Comparison of ENCODE assay signal across 14 cellular contexts in the genomic region with DNA sequence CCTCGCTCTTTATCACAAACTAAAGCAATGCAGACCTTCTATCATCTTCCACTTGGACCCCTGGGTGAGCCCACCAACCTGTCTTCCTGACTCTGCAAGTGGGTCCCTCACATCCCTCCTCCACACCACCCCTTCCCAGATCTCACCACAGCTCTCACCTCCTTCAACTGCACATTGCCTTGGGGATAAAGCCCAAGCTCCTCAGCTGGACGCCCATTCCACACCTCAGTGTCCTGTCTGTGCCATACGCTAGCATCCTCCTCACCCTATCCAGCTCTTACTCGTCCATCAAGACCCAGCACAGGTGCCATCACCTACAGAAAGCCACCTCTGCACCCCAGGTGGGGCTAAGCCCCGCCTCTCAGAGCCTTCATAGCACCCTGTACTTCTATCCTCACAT.
DNase-seq lines count a peak whose midpoint lies in the region; TF ChIP-seq lines count a peak whose summit lies in the region.
"Had no signal": no experiment of that assay in that cellular context is flagged by ENCODE, and none has a peak within 500 bp of the region (broad histone marks: within the 10 kb centered on the region; RNA-seq: fewer than 3 reads in every experiment).

No MANE protein-coding gene starts in this region.

- no peaks in the 10 kb centered on the region for H3K9me3 ChIP-seq in endodermal cell (ENCODE audit: control insufficient read depth, low read length)
- H3K9me3 ChIP-seq: Caco-2, HAP-1 had no signal

- no peaks in the 10 kb centered on the region for H3K27me3 ChIP-seq in endodermal cell (ENCODE audit: control insufficient read depth, insufficient read depth, low read length, poor library complexity, severe bottlenecking)

- H3K4me1 ChIP-seq in endodermal cell (ENCODE audit: control insufficient read depth, insufficient read depth, low read length): no peaks in the 10 kb centered on the region
- H3K4me1 ChIP-seq: Caco-2, HAP-1 had no signal

- no peaks in the 10 kb centered on the region for H3K36me3 Mint-ChIP-seq in endodermal cell (ENCODE audit: low read depth)
- peaks cover 3% of the 10 kb centered on the region for H3K36me3 Mint-ChIP-seq in osteocyte (ENCODE audit: unreplicated experiment)

- 85 to 98% methylated on average over 5 of the region's 5 CpGs for WGBS in endodermal cell (ENCODE audit: insufficient coverage in 1 of 2, insufficient read length in 1 of 2), 2 experiments
- WGBS in lower leg skin, 2 donors: 86 to 87% methylated on average over 5 of the region's 5 CpGs

- H3K9ac ChIP-seq in endodermal cell (ENCODE audit: extremely low read depth, low read length, poor library complexity, severe bottlenecking): no peak overlapping the region
- H3K9ac ChIP-seq: GM23248 had no signal

- TF ChIP-seq CTCF in endodermal cell (conservative IDR thresholded peaks at IDR 0.05) (no peak), lower leg skin (IDR thresholded peaks at IDR 0.05) (no peak), osteocyte (IDR thresholded peaks at IDR 0.05) (no peak)

- H3K36me3 ChIP-seq in endodermal cell (ENCODE audit: control insufficient read depth, insufficient read depth, low read length): no peaks in the 10 kb centered on the region
- H3K36me3 ChIP-seq: HAP-1 had no signal

- no peaks in the 10 kb centered on the region for H3K4me1 Mint-ChIP-seq in endodermal cell
- H3K4me1 Mint-ChIP-seq in osteocyte (ENCODE audit: unreplicated experiment): no peaks in the 10 kb centered on the region

- H3K4me3 Mint-ChIP-seq in endodermal cell (no peak overlapping the region), osteocyte (ENCODE audit: unreplicated experiment) (no peak overlapping the region)
- H3K4me3 Mint-ChIP-seq: CD4-positive, alpha-beta T cell had no signal

- H3K9me3 Mint-ChIP-seq in endodermal cell (peaks cover 9% of the 10 kb centered on the region), osteocyte (ENCODE audit: unreplicated experiment) (peaks cover 24% of the 10 kb centered on the region)

- TF ChIP-seq POLR2A in lower leg skin (IDR thresholded peaks at IDR 0.05): no peak

- H3K4me3 ChIP-seq in endodermal cell (ENCODE audit: low read length): no peak overlapping the region
- peak overlapping the region; percentile 7 for H3K4me3 ChIP-seq in lower leg skin (ENCODE audit: low read depth, poor library complexity, severe bottlenecking)
- H3K4me3 ChIP-seq: GM23248, HAP-1 had no signal

- intact Hi-C loops in lower leg skin (cut with DNase I; ENCODE audit: low total_unique reads): no loop called here

- H3K27ac ChIP-seq in endodermal cell (ENCODE audit: low read depth, low read length): no peak overlapping the region
- H3K27ac ChIP-seq: C4-2B, GM23248, HL-60 had no signal

- peak; percentile 22 for DNase-seq in endodermal cell
- DNase-seq in lower leg skin (ENCODE audit: low spot score in 2 of 2): no peak
- DNase-seq in osteocyte (ENCODE audit: extremely low spot score, unreplicated experiment): peak; percentile 53
- DNase-seq in MV-4-11 (lab: John Stamatoyannopoulos, UW): no peak
- DNase-seq in activated T-cell treated with anti-CD3 and anti-CD28 coated beads, Interleukin-2, amount 50 U/mL, for 1 hour: no peak
- DNase-seq in globus pallidus (ENCODE audit: low spot score): no peak
- DNase-seq: AML-193; Caco-2; CD4-positive, alpha-beta T cell; GDM1; GM23248 had no signal

- H3K27ac Mint-ChIP-seq in endodermal cell (no peak overlapping the region), osteocyte (ENCODE audit: unreplicated experiment) (no peak overlapping the region)
- H3K27ac Mint-ChIP-seq: CD4-positive, alpha-beta T cell had no signal

- H3K27me3 Mint-ChIP-seq in endodermal cell (ENCODE audit: insufficient read depth) (peaks cover 2% of the 10 kb centered on the region), osteocyte (ENCODE audit: unreplicated experiment) (peaks cover 9% of the 10 kb centered on the region)

Comparison
In these comparisons a context has a peak if more than half of its experiments do, and no peak if none do; other contexts are left out.
1. DNase-seq: peak in endodermal cell (single experiment) and osteocyte (single experiment); none in lower leg skin (0 of 2), MV-4-11 (single experiment), activated T-cell treated with anti-CD3 and anti-CD28 coated beads, Interleukin-2, amount 50 U/mL, for 1 hour (single experiment) and globus pallidus (single experiment).